8 cellular contexts compared by ENCODE assay signal in the genomic region with DNA sequence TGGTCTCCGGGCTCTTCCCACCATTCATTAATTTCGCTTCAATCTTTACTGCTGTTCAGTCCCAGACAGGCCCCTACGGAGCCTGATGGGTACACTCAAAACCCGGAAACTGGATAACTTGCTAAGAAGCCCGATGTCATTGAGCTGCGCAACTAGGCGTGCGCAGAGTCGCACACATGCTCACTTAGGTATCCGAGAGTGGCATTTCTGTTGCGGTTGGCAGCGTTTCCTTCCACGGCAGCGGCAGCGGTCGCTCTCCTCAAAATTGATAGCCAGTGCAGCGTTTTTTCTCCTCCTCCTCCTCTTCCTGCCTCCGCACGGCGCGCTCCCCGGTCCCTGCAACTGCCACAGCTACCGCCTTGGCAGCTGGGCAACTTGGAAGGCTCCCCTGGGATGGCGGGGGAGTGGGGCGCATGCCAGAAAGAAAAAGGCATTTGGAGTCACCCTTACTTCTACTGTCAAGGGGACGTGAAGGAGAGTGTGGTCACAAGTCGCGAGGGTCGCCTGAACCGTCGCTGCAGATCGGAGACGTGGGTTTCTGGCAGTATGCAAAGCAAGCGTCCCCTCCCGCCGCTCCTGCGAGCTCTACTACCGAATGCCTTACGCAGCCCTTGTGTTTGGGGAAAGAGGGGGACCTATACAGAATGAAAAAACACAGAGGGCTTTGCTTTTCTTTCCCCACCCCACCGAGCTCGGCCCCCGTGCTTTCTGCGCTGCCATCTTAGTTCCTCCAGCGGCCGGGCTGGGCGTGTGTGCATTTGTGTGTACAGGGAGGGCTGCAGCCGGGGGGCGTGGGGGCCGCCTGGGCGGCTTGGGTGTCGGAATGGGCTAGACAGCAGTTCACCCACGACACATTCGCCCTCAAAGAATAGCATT. TPM values are rescaled to one million over a fixed set of nuclear protein-coding genes. Genes with fewer than 3 reads are reported as not detected.
DNase-seq lines count a peak whose midpoint lies in the region; ATAC-seq, FAIRE-seq and TF ChIP-seq lines count a peak whose summit lies in the region.

No MANE protein-coding gene starts in this region.

- peak; percentile 60 for ATAC-seq in GM19023 (IDR thresholded peaks at IDR 0.05; ENCODE audit: unreplicated experiment)
- peak; percentile 58 for ATAC-seq in HG03196 (IDR thresholded peaks at IDR 0.05; ENCODE audit: unreplicated experiment)
- ATAC-seq in activated B cell treated with CpG ODN at 0.5 μM for 24 hours (ENCODE audit: low read depth), result peak; percentile 65

- peak overlapping the region; percentile 98 for H3K4me3 Mint-ChIP-seq in activated B cell treated with CpG ODN at 0.5 μM for 24 hours

- POLR2A ChIA-PET in activated B cell treated with CpG ODN at 0.5 μM for 24 hours (lab: Charles Lee), result interaction anchor here (0.6 to 6.7 kb wide), 36 partner anchors 9 to 1270 kb away, joined by 3 to 272 read pairs (median 6); a partner anchor contains a TSS

- H3K27me3 Mint-ChIP-seq in activated B cell treated with CpG ODN at 0.5 μM for 24 hours, result no peaks in the 10 kb centered on the region

- intact Hi-C loops in activated B cell treated with CpG ODN at 0.5 μM for 24 hours (cut with micrococcal nuclease), result loop anchor here (1.0 to 2.0 kb wide), 6 partner anchors 10 to 303 kb away; a partner anchor contains a TSS

- FAIRE-seq in islet of Langerhans (lab: Jason Lieb, UNC), result peak; percentile 88

- H3K27ac Mint-ChIP-seq in activated B cell treated with CpG ODN at 0.5 μM for 24 hours, result peak overlapping the region; percentile 98

- H3K36me3 Mint-ChIP-seq in activated B cell treated with CpG ODN at 0.5 μM for 24 hours (ENCODE audit: low read depth), result peaks cover 20% of the 10 kb centered on the region

- DNase-seq in AG09309 (ENCODE audit: low read depth), result peak; percentile 90
- peak; percentile 81 for DNase-seq in NCI-H226
- peak; percentile 79 for DNase-seq in activated B cell treated with CpG ODN at 0.5 μM for 24 hours
- DNase-seq in central memory CD4-positive, alpha-beta T cell, result peak; percentile 94
- peak; percentile 81 for DNase-seq in stimulated activated CD4-positive, alpha-beta T cell treated with anti-CD3 and anti-CD28 coated beads, Interleukin-12 subunit alpha, Interleukin-12 subunit beta, amount 100 ng/mL, for 24 hours (ENCODE audit: low read depth in 2 of 2)

- H3K4me1 Mint-ChIP-seq in activated B cell treated with CpG ODN at 0.5 μM for 24 hours, result peaks cover 53% of the 10 kb centered on the region

- H3K4me3 ChIP-seq in AG09309 (ENCODE audit: control insufficient read depth, low read depth, low read length), result peak overlapping the region; percentile 88

- TF ChIP-seq CTCF in AG09309 (IDR thresholded peaks at IDR 0.05; ENCODE audit: control insufficient read depth, insufficient read depth, low read depth, low read length, missing control alignments), result no peak
- no peak for TF ChIP-seq CTCF in activated B cell treated with CpG ODN at 0.5 μM for 24 hours (IDR thresholded peaks at IDR 0.05)

- CTCF ChIA-PET in activated B cell treated with CpG ODN at 0.5 μM for 24 hours (lab: Charles Lee), result interaction anchor here (1.1 to 7.4 kb wide), 4 partner anchors 9 to 149 kb away, joined by 3 to 95 read pairs (median 4); no protein-coding TSS in a partner anchor

- no peaks in the 10 kb centered on the region for H3K9me3 Mint-ChIP-seq in activated B cell treated with CpG ODN at 0.5 μM for 24 hours

RNA-seq across cellular contexts. Expression of a gene that starts 2.5 kb away (rescaled TPM):
- total RNA-seq in activated B cell treated with CpG ODN at 0.5 μM for 24 hours, result 310 and 314 TPM in 2 replicates

Comparison
In these comparisons a context has a peak if more than half of its experiments do, and no peak if none do; other contexts are left out.
1. Peak in every context shown above with its lines: DNase-seq, ATAC-seq and H3K4me3 ChIP-seq.